23 cellular contexts compared by ENCODE assay signal in the genomic region with DNA sequence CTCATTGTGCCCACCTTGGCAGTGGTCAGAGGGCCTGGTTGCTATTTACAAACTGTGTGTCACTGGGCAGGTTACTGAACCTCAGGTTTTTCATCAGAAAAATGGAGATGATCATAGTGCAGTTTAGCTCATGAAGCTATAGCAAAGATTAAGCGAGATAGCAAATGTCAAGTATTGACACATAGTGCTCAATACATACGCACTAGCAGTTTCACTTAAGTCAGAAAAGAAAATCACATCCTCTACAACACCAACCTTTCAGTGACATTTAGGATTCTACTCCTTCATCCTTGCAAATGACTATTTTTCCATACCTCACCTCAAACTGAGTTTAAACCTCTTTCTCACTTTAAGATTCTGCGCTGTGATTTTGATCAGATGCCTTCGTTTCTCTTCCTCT.
"Had no signal": no experiment of that assay in that cellular context is flagged by ENCODE, and none has a peak within 500 bp of the region (broad histone marks: within the 10 kb centered on the region; RNA-seq: fewer than 3 reads in every experiment).

No MANE protein-coding gene starts in this region.

- H3K27me3 ChIP-seq: dorsolateral prefrontal cortex, esophagus muscularis mucosa, gastrocnemius medialis, heart right ventricle, left lung had no signal

- H3K4me3 Mint-ChIP-seq: mesothelial cell of epicardium, naive B cell had no signal

- H3K27ac ChIP-seq: coronary artery, dorsolateral prefrontal cortex, esophagus muscularis mucosa, gastrocnemius medialis, heart right ventricle, left lung, lower lobe of right lung had no signal

- H3K4me1 Mint-ChIP-seq: naive B cell had no signal

- ATAC-seq: gastrocnemius medialis, heart right ventricle, left cardiac atrium, left lung, left ventricle myocardium superior, lower lobe of right lung, mucosa of descending colon had no signal

- H3K36me3 Mint-ChIP-seq: naive B cell had no signal

- DNase-seq: dermis blood vessel endothelial cell; dorsolateral prefrontal cortex; effector CD4-positive, alpha-beta T cell; effector memory CD4-positive, alpha-beta T cell; foreskin melanocyte; gastrocnemius medialis; glutamatergic neuron; head of caudate nucleus; heart right ventricle; hippocampal formation; left cardiac atrium; left lung; left ventricle myocardium superior; lower lobe of right lung; mesenchymal stem cell; mucosa of descending colon; naive B cell had no signal

- FAIRE-seq: endothelial cell of umbilical vein, islet of Langerhans, keratinocyte had no signal

- H3K4me1 ChIP-seq: gastrocnemius medialis, heart right ventricle, left lung, lower lobe of right lung had no signal

- H3K27ac Mint-ChIP-seq: mesothelial cell of epicardium had no signal
